ENCODE assay signal across 11 cellular contexts in genomic region chr4:38163216-38164006, GRCh38.
DNase-seq lines count a peak whose midpoint lies in the region; ATAC-seq, FAIRE-seq and TF ChIP-seq lines count a peak whose summit lies in the region.
"Had no signal": no experiment of that assay in that cellular context is flagged by ENCODE, and none has a peak within 500 bp of the region (broad histone marks: within the 10 kb centered on the region; RNA-seq: fewer than 3 reads in every experiment).

No MANE protein-coding gene starts in this region.

- peak overlapping the region; percentile 31 for H3K4me2 ChIP-seq in astrocyte (ENCODE audit: low read length)

- H3K27me3 ChIP-seq in astrocyte (ENCODE audit: insufficient read depth, low read length), result no peaks in the 10 kb centered on the region
- H3K27me3 ChIP-seq: right lobe of liver had no signal

- no peak overlapping the region for H3K27ac Mint-ChIP-seq in astrocyte (ENCODE audit: unreplicated experiment)

- DNase-seq in AG10803 (ENCODE audit: low read depth), result peak; percentile 59
- DNase-seq in HT1080 (ENCODE audit: low read depth), result peak; percentile 61
- DNase-seq in astrocyte (ENCODE audit: low read depth), result peak; percentile 83
- no peak for DNase-seq in left lobe of liver (ENCODE audit: low spot score)
- DNase-seq in NCI-H2081 (lab: John Stamatoyannopoulos, UW), result no peak
- DNase-seq: Karpas-422; NK-92 treated with Interleukin-12 subunit alpha and Interleukin-12 subunit beta, amount 100 ng/mL, for 24 hours; right lobe of liver had no signal

- H3K36me3 Mint-ChIP-seq in astrocyte (ENCODE audit: low read depth, unreplicated experiment), result no peaks in the 10 kb centered on the region

- peaks cover 35% of the 10 kb centered on the region for H3K4me1 ChIP-seq in astrocyte (ENCODE audit: insufficient read depth, low read length)

- FAIRE-seq in astrocyte (lab: Jason Lieb, UNC), result no peak

- H3K9me3 ChIP-seq in astrocyte (ENCODE audit: insufficient read depth, low read depth, low read length), result peaks cover 6% of the 10 kb centered on the region
- H3K9me3 ChIP-seq: right lobe of liver had no signal

- no peaks in the 10 kb centered on the region for H4K20me1 ChIP-seq in astrocyte (ENCODE audit: insufficient read depth, low read length)

- no peak for TF ChIP-seq CTCF in AG10803 (conservative IDR thresholded peaks at IDR 0.05; ENCODE audit: low read length)
- TF ChIP-seq CTCF in astrocyte (IDR thresholded peaks at IDR 0.05; ENCODE audit: insufficient read depth, low read depth, low read length), result no peak

- peaks cover 3% of the 10 kb centered on the region for H3K27me3 Mint-ChIP-seq in astrocyte (ENCODE audit: low read depth, unreplicated experiment)

- no peaks in the 10 kb centered on the region for H3K79me2 ChIP-seq in astrocyte (ENCODE audit: insufficient read depth, low read length)

- H3K9me3 Mint-ChIP-seq in astrocyte (ENCODE audit: unreplicated experiment), result peaks cover 8% of the 10 kb centered on the region

- peaks cover 25% of the 10 kb centered on the region for H3K4me1 Mint-ChIP-seq in astrocyte (ENCODE audit: low read depth, unreplicated experiment)

- H3K4me3 ChIP-seq in AG10803 (ENCODE audit: low read length) (no peak overlapping the region), astrocyte (ENCODE audit: insufficient read depth, low read depth, low read length) (no peak overlapping the region)
- H3K4me3 ChIP-seq: right lobe of liver had no signal

- peak overlapping the region; percentile 62 for H3K9ac ChIP-seq in astrocyte (ENCODE audit: low read length)

- H3K4me3 Mint-ChIP-seq in astrocyte (ENCODE audit: unreplicated experiment), result no peak overlapping the region

- H3K27ac ChIP-seq in astrocyte (ENCODE audit: low read depth, low read length), result peak overlapping the region; percentile 99

- no peaks in the 10 kb centered on the region for H3K36me3 ChIP-seq in astrocyte (ENCODE audit: insufficient read depth, low read length)
- H3K36me3 ChIP-seq: right lobe of liver had no signal

- no peak overlapping the region for H2AFZ ChIP-seq in astrocyte (ENCODE audit: low read depth, low read length)

- ATAC-seq in left lobe of liver, result peak; percentile 3
- no peak for ATAC-seq in GM19328 (IDR thresholded peaks at IDR 0.05; ENCODE audit: unreplicated experiment)
- ATAC-seq in HG02840 (IDR thresholded peaks at IDR 0.05; ENCODE audit: low FRiP score, unreplicated experiment), result no peak
- no peak for ATAC-seq in GM21576 (IDR thresholded peaks at IDR 0.05; ENCODE audit: unreplicated experiment)

Comparison
In these comparisons a context has a peak if more than half of its experiments do, and no peak if none do; other contexts are left out.
1. DNase-seq: peak in AG10803 (single experiment), HT1080 (single experiment) and astrocyte (single experiment); none in left lobe of liver (single experiment) and NCI-H2081 (0 of 2).